19 cellular contexts compared by ENCODE assay signal in the genomic region with DNA sequence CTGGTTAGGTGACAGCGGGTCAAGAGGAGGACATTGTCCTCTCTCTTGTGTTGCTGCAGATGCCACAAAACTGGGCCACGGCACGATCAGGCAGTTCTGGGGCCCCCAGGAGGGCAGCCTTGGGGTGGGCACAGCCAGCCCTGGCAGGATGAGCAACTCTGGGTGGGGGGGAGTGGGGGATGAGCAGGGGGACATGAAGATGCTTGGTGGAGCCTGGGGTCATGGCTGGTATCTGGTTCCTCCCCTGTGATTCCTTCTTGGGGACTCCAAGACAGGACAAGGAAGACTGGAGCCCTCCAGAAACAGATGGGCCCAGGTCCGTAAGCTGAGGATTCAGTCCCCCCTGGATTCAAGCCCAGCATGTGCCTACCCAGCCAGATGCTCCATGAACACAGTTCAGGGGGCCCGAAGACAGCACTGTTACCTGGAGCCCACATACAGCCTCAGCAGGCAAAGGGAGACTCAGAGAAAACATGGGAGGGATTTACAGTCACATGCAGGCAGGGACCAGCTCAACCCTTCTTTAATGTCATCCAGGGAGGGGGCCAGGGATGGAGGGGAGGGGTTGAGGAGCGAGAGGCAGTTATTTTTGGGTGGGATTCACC. TPM values are rescaled to one million over a fixed set of nuclear protein-coding genes. Genes with fewer than 3 reads are reported as not detected.
DNase-seq lines count a peak whose midpoint lies in the region; ATAC-seq and TF ChIP-seq lines count a peak whose summit lies in the region.
"Had no signal": no experiment of that assay in that cellular context is flagged by ENCODE, and none has a peak within 500 bp of the region (broad histone marks: within the 10 kb centered on the region; RNA-seq: fewer than 3 reads in every experiment).

No MANE protein-coding gene starts in this region.

- intact Hi-C loops in right lobe of liver (cut with DNase I), result loop anchor here in 1 of 2 donors (10.0 kb wide), 1 partner anchor 83 kb away; the partner anchor contains the start of gene SERPINA10

- no peak overlapping the region for H3K4me3 Mint-ChIP-seq in endodermal cell
- H3K4me3 Mint-ChIP-seq: CD4-positive, alpha-beta T cell had no signal

- no peaks in the 10 kb centered on the region for H3K9me3 ChIP-seq in endodermal cell (ENCODE audit: control insufficient read depth, low read length)
- H3K9me3 ChIP-seq in right lobe of liver, result no peaks in the 10 kb centered on the region
- H3K9me3 ChIP-seq: BLaER1 treated with 17β-estradiol and CSF1 and Interleukin-3, amounts not matched to agents 10 nM and 100 nM; HAP-1 had no signal

- peak; percentile 0 for TF ChIP-seq POLR2A in right lobe of liver (IDR thresholded peaks at IDR 0.05)

- H3K27ac Mint-ChIP-seq in endodermal cell, result no peak overlapping the region
- H3K27ac Mint-ChIP-seq: CD4-positive, alpha-beta T cell had no signal

- H3K9ac ChIP-seq in endodermal cell (ENCODE audit: extremely low read depth, low read length, poor library complexity, severe bottlenecking), result no peak overlapping the region
- H3K9ac ChIP-seq: BLaER1 treated with 17β-estradiol and CSF1 and Interleukin-3, amounts not matched to agents 10 nM and 100 nM; GM23248 had no signal

- TF ChIP-seq CTCF in endodermal cell (conservative IDR thresholded peaks at IDR 0.05) (no peak), right lobe of liver (IDR thresholded peaks at IDR 0.05) (no peak)

- peaks cover 24% of the 10 kb centered on the region for H3K4me1 Mint-ChIP-seq in endodermal cell

- H3K9me3 Mint-ChIP-seq in endodermal cell, result no peaks in the 10 kb centered on the region
- H3K9me3 Mint-ChIP-seq: CD4-positive, alpha-beta T cell had no signal

- H3K27me3 ChIP-seq in endodermal cell (ENCODE audit: control insufficient read depth, insufficient read depth, low read length, poor library complexity, severe bottlenecking), result no peaks in the 10 kb centered on the region
- no peaks in the 10 kb centered on the region for H3K27me3 ChIP-seq in right lobe of liver
- H3K27me3 ChIP-seq: BLaER1 treated with 17β-estradiol and CSF1 and Interleukin-3, amounts not matched to agents 10 nM and 100 nM had no signal

- no peak overlapping the region for H3K27ac ChIP-seq in endodermal cell (ENCODE audit: low read depth, low read length)
- H3K27ac ChIP-seq in right lobe of liver, result peak overlapping the region in 1 of 3 donors; percentile 45
- H3K27ac ChIP-seq: GM23248 had no signal

- WGBS in endodermal cell (ENCODE audit: insufficient coverage in 1 of 2, insufficient read length in 1 of 2), 2 experiments, result 93 to 96% methylated on average over 3 to 6 of the region's 6 CpGs
- WGBS in right lobe of liver (ENCODE audit: insufficient coverage, low coverage, low lambda C conversion rate, missing lambda C conversion rate), result 37% methylated on average over 3 of the region's 6 CpGs

- H3K4me3 ChIP-seq in endodermal cell (ENCODE audit: low read length), result no peak overlapping the region
- no peak overlapping the region for H3K4me3 ChIP-seq in right lobe of liver
- H3K4me3 ChIP-seq: BLaER1 treated with 17β-estradiol and CSF1 and Interleukin-3, amounts not matched to agents 10 nM and 100 nM; GM23248; HAP-1; K562 had no signal

- H3K27me3 Mint-ChIP-seq in endodermal cell (ENCODE audit: insufficient read depth), result peaks cover 9% of the 10 kb centered on the region
- H3K27me3 Mint-ChIP-seq: CD4-positive, alpha-beta T cell had no signal

- no peaks in the 10 kb centered on the region for H3K36me3 Mint-ChIP-seq in endodermal cell (ENCODE audit: low read depth)

- H3K4me1 ChIP-seq in endodermal cell (ENCODE audit: control insufficient read depth, insufficient read depth, low read length) (peaks cover 7% of the 10 kb centered on the region), right lobe of liver (peaks cover 0 to 9% (median 4%) of the 10 kb centered on the region in 4 donors)

- peak; percentile 21 for DNase-seq in activated effector memory CD4-positive, alpha-beta T cell treated with anti-CD3 and anti-CD28 coated beads, Interleukin-2, amount 50 U/mL, for 16 hours
- no peak for DNase-seq in activated effector memory CD4-positive, alpha-beta T cell treated with Interleukin-2 at 50 U/mL for 16 hours
- DNase-seq in endodermal cell, result peak; percentile 7
- peak; percentile 48 to 78 (median 61) for DNase-seq in right lobe of liver
- DNase-seq: ACHN; Calu3; CD4-positive, alpha-beta T cell; DMS153; DMS79 treated with DMSO at 0.1 percent for 48 hours; EL; GM23248 had no signal

- H3K36me3 ChIP-seq in endodermal cell (ENCODE audit: control insufficient read depth, insufficient read depth, low read length) (no peaks in the 10 kb centered on the region), right lobe of liver (peaks cover 0 to 57% (median 41%) of the 10 kb centered on the region in 4 donors)
- H3K36me3 ChIP-seq: HAP-1 had no signal

- peak; percentile 0 to 3 (median 0) for ATAC-seq in right lobe of liver
- ATAC-seq in GM19455 (IDR thresholded peaks at IDR 0.05; ENCODE audit: unreplicated experiment), result no peak
- no peak for ATAC-seq in GM18520 (IDR thresholded peaks at IDR 0.05; ENCODE audit: unreplicated experiment)
- ATAC-seq in HG03439 (IDR thresholded peaks at IDR 0.05; ENCODE audit: unreplicated experiment), result no peak
- ATAC-seq in GM21360 (IDR thresholded peaks at IDR 0.05; ENCODE audit: unreplicated experiment), result no peak
- ATAC-seq: K562 had no signal

RNA-seq across cellular contexts. Expression of gene SERPINA1, which starts 10.4 kb away (rescaled TPM):
- 1 to 10 TPM in 1 of 2 donors, not detected in 1; 1.2 TPM for total RNA-seq in endodermal cell
- polyA plus RNA-seq in endodermal cell (2013, experiment 1 of 2), result 1.2 TPM
- polyA plus RNA-seq in endodermal cell (2013, experiment 2 of 2), result 0.91 TPM
- total RNA-seq in right lobe of liver, result over 10,000 TPM; 18,575 to 39,670 (median 31,917) TPM
- polyA plus RNA-seq: K562 had no signal

RNA-seq across cellular contexts. Expression of gene SERPINA2, which starts 11.5 kb away (rescaled TPM):
- not detected for total RNA-seq in endodermal cell
- not detected for polyA plus RNA-seq in endodermal cell (2013, experiment 1 of 2)
- polyA plus RNA-seq in endodermal cell (2013, experiment 2 of 2), result not detected
- not detected for total RNA-seq in right lobe of liver
- total RNA-seq: A172; Calu3; CD4-positive, alpha-beta T cell; GM23248; K562 had no signal
- polyA plus RNA-seq: GM23248, K562 had no signal

RNA-seq across cellular contexts. Expression of gene SERPINA6, which starts 54.8 kb away (rescaled TPM):
- total RNA-seq in endodermal cell (not detected), right lobe of liver (100 to 1,000 TPM; 185 to 407 (median 236) TPM)
- polyA plus RNA-seq in endodermal cell (2013, experiment 1 of 2), result not detected
- not detected for polyA plus RNA-seq in endodermal cell (2013, experiment 2 of 2)
- total RNA-seq: A172; CD4-positive, alpha-beta T cell; GM23248; K562 had no signal
- polyA plus RNA-seq: GM23248, K562 had no signal

Comparison
In these comparisons a context has a peak if more than half of its experiments do, and no peak if none do; other contexts are left out.
1. ATAC-seq: peak in right lobe of liver (4 of 4); none in GM19455 (single experiment), GM18520 (single experiment), HG03439 (single experiment) and GM21360 (single experiment).
2. RNA of gene SERPINA1, which starts 10.4 kb away (total RNA-seq): 18,575 to 39,670 TPM in right lobe of liver; 1.2 TPM in endodermal cell; every median in the first group is over 1,000 times any median in the second.
3. RNA of gene SERPINA6, which starts 54.8 kb away (total RNA-seq): 185 to 407 TPM in right lobe of liver; not detected in endodermal cell; every median in the first group is over 100 times any median in the second.